Comparison of ENCODE assay signal across 8 cellular contexts in the genomic region with DNA sequence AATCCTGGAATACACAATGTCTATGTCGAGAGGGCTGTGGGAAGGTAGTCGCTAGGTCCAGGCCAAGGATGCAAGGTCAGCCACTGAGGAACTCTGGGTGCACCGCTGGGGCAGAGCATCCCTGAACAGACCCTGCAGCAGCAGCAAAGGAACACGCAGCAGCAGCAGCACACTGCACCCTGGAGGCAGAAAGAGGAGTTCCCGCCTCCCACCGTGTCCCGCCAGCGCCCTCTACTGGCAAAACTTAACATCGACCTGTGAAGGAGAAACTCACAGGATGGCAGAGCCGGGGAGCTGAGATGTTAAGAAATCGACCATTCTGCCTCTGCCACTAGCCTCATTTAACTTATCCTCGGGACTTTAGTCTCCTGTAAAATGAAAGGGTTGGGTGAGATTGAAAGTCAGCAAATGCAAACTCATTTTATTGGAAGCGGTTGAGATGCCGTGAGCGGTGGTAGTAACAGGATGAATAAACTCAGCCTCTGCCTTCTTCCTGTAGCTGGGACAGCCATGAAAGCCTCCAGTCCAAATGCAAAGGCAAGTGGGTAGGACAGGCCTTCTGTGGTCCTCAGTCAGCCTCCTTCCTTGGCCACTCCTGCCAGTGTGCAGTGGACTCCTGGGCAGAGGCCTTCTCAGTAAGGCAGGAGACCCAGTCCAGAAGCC.
A peak's percentile ranks its signal among the peaks of the same experiment; 100 is the strongest.
DNase-seq lines count a peak whose midpoint lies in the region; ATAC-seq and TF ChIP-seq lines count a peak whose summit lies in the region.

No MANE protein-coding gene starts in this region.

- TF ChIP-seq EP300 in Ishikawa (IDR thresholded peaks at IDR 0.05; ENCODE audit: borderline replicate concordance): no peak

- H3K27ac Mint-ChIP-seq in stimulated activated effector memory CD8-positive, alpha-beta T cell treated with anti-CD3 and anti-CD28 coated beads, Interleukin-12 subunit alpha, Interleukin-12 subunit beta, amount 100 ng/mL, for 72 hours: no peak overlapping the region

- CTCF ChIA-PET in RWPE1 (lab: Yijun Ruan, JAX): interaction anchor here (0.5 to 2.0 kb wide), 6 partner anchors 16 to 1580 kb away, joined by 3 to 11 read pairs (median 3); partner anchors contain the start of gene C12orf42

- H3K4me3 ChIP-seq in GM06990 (replicated peaks; ENCODE audit: low read depth, low read length) (no peak overlapping the region), astrocyte of the spinal cord (ENCODE audit: low read depth, low read length) (no peak overlapping the region)

- H3K27me3 ChIP-seq in GM06990 (replicated peaks; ENCODE audit: control insufficient read depth, insufficient read depth, low read length): no peaks in the 10 kb centered on the region

- TF ChIP-seq RAD21 in Ishikawa (IDR thresholded peaks at IDR 0.05; ENCODE audit: low read depth): peak; percentile 93

- TF ChIP-seq CTCF in GM06990 (IDR thresholded peaks at IDR 0.05; ENCODE audit: insufficient read depth, low read length, poor library complexity, severe bottlenecking) (peak; percentile 100), RWPE1 (conservative IDR thresholded peaks at IDR 0.05; ENCODE audit: low read depth) (peak; percentile 71), astrocyte of the spinal cord (IDR thresholded peaks at IDR 0.05; ENCODE audit: low read depth, low read length) (peak; percentile 88)

- no peaks in the 10 kb centered on the region for H3K36me3 ChIP-seq in GM06990 (ENCODE audit: control insufficient read depth, insufficient read depth, low read length)

- DNase-seq in GM06990 (ENCODE audit: extremely low read depth, insufficient read length): peak; percentile 51
- peak; percentile 59 for DNase-seq in RWPE1 (ENCODE audit: low spot score)
- peak; percentile 16 for DNase-seq in astrocyte of the spinal cord (ENCODE audit: low read depth, low spot score)
- DNase-seq in kidney glomerular epithelial cell (lab: John Stamatoyannopoulos, UW): peak; percentile 36
- DNase-seq in stimulated activated effector memory CD8-positive, alpha-beta T cell treated with anti-CD3 and anti-CD28 coated beads, Interleukin-12 subunit alpha, Interleukin-12 subunit beta, amount 100 ng/mL, for 72 hours (ENCODE audit: low spot score in 2 of 2): peak; percentile 64 to 87

- H3K4me3 Mint-ChIP-seq in stimulated activated effector memory CD8-positive, alpha-beta T cell treated with anti-CD3 and anti-CD28 coated beads, Interleukin-12 subunit alpha, Interleukin-12 subunit beta, amount 100 ng/mL, for 72 hours: no peak overlapping the region

- H3K9me3 Mint-ChIP-seq in stimulated activated effector memory CD8-positive, alpha-beta T cell treated with anti-CD3 and anti-CD28 coated beads, Interleukin-12 subunit alpha, Interleukin-12 subunit beta, amount 100 ng/mL, for 72 hours: peaks cover 7% of the 10 kb centered on the region

- ATAC-seq in GM21447 (IDR thresholded peaks at IDR 0.05; ENCODE audit: unreplicated experiment): peak; percentile 89
- peak; percentile 62 for ATAC-seq in stimulated activated effector memory CD8-positive, alpha-beta T cell treated with anti-CD3 and anti-CD28 coated beads, Interleukin-12 subunit alpha, Interleukin-12 subunit beta, amount 100 ng/mL, for 72 hours
- ATAC-seq in GM18858 (IDR thresholded peaks at IDR 0.05; ENCODE audit: unreplicated experiment): no peak

- no peaks in the 10 kb centered on the region for H3K36me3 Mint-ChIP-seq in stimulated activated effector memory CD8-positive, alpha-beta T cell treated with anti-CD3 and anti-CD28 coated beads, Interleukin-12 subunit alpha, Interleukin-12 subunit beta, amount 100 ng/mL, for 72 hours

- in situ Hi-C loops in astrocyte of the spinal cord (cut with HindIII; ENCODE audit: low sequenced_read_pairs): no loop called here

- POLR2A ChIA-PET in RWPE1 (lab: Yijun Ruan, JAX; ENCODE audit: low non-redundant PET): no interaction called here

- H3K4me1 Mint-ChIP-seq in stimulated activated effector memory CD8-positive, alpha-beta T cell treated with anti-CD3 and anti-CD28 coated beads, Interleukin-12 subunit alpha, Interleukin-12 subunit beta, amount 100 ng/mL, for 72 hours: no peaks in the 10 kb centered on the region

- no peak overlapping the region for H3K27ac ChIP-seq in RWPE1

TF ChIP-seq in Ishikawa, 13 proteins besides CTCF, POLR2A, EP300 and RAD21:
- TF ChIP-seq CEBPB (IDR thresholded peaks at IDR 0.05) (no peak), NFIC (IDR thresholded peaks at IDR 0.05) (no peak)
- TF ChIP-seq, protein P1, sequence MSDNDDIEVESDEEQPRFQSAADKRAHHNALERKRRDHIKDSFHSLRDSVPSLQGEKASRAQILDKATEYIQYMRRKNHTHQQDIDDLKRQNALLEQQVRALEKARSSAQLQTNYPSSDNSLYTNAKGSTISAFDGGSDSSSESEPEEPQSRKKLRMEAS (IDR thresholded peaks at IDR 0.05): 0 out of 2 replicates have a peak, but pooled peaks have one; percentile 12

Comparison
In these comparisons a context has a peak if more than half of its experiments do, and no peak if none do; other contexts are left out.
1. DNase-seq: peak in every context shown above with its lines; median percentile 76 in stimulated activated effector memory CD8-positive, alpha-beta T cell treated with anti-CD3 and anti-CD28 coated beads, Interleukin-12 subunit alpha, Interleukin-12 subunit beta, amount 100 ng/mL, for 72 hours; 59 in RWPE1; 51 in GM06990; 36 in kidney glomerular epithelial cell; 16 in astrocyte of the spinal cord.